8 cellular contexts compared by ENCODE assay signal in the genomic region with DNA sequence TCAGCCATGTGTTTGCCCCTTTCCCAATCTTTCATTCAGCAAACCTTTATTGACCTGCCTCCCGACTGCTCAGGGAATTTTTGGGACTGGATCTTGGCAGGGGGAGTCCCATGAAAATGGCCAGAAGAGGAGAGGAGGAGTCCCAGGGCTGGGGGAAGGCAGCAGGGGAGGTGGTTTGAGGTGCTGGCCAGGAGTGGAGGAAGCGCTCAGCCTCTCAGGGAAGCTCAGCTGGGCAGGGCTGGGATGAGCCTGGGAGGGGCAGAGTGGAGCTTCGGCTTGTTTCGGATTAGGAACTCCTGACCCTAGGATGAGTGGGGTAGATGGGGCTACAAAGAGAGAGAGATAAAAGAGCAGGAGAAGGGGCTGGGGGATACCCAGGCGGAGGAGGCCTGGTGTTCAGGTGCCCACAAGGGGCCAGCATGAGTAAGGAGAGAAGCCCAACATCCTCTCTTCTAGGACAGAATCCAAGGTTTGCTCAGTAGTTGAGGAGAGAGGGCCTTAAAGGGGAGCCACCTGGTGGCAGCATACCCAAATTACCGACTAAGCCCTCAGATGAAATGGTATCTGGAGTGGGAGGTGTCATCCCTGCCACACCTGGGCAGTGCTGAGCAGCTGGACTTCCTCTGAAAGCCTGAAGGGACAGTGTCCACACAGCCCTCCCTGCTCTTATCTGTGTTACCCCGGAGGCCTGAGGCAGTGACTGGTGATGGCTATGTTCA.
A peak's percentile ranks its signal among the peaks of the same experiment; 100 is the strongest.
DNase-seq lines count a peak whose midpoint lies in the region; ATAC-seq and TF ChIP-seq lines count a peak whose summit lies in the region.

No MANE protein-coding gene starts in this region.

- H3K4me3 ChIP-seq in HEK293 (ENCODE audit: low read depth, low read length) = no peak overlapping the region
- no peak overlapping the region for H3K4me3 ChIP-seq in Peyer's patch
- H3K4me3 ChIP-seq in fibroblast of lung (replicated peaks in 1 of 4; ENCODE audit: control extremely low read depth in 1 of 4, insufficient read depth in 1 of 4, low read depth in 3 of 4, low read length in 4 of 4) = no peak overlapping the region
- H3K4me3 ChIP-seq in gastroesophageal sphincter = no peak overlapping the region

- no peak overlapping the region for H2AFZ ChIP-seq in fibroblast of lung (ENCODE audit: low read length)

- H3K27me3 Mint-ChIP-seq in stimulated activated naive B cell treated with anti-CD40 and anti-IgM and Interleukin-4, amounts not matched to agents 10 μg/mL and 1 μg/mL and 100 μg/mL, for 72 hours = peaks cover 35 to 52% of the 10 kb centered on the region in 2 donors

- H4K20me1 ChIP-seq in fibroblast of lung (ENCODE audit: control insufficient read depth, extremely low read depth, insufficient read depth, low read length) = no peaks in the 10 kb centered on the region

- 57 to 87% methylated on average over 2 to 3 of the region's 7 CpGs for WGBS in gastroesophageal sphincter (ENCODE audit: low coverage in 1 of 2), 2 donors

- H3K36me3 Mint-ChIP-seq in stimulated activated naive B cell treated with anti-CD40 and anti-IgM and Interleukin-4, amounts not matched to agents 10 μg/mL and 1 μg/mL and 100 μg/mL, for 72 hours = peaks cover 0 to 2% of the 10 kb centered on the region in 2 donors

- H3K79me2 ChIP-seq in fibroblast of lung (ENCODE audit: control insufficient read depth, insufficient read depth, low read length) = no peaks in the 10 kb centered on the region

- H3K27ac Mint-ChIP-seq in stimulated activated naive B cell treated with anti-CD40 and anti-IgM and Interleukin-4, amounts not matched to agents 10 μg/mL and 1 μg/mL and 100 μg/mL, for 72 hours = no peak overlapping the region

- H3K9me3 ChIP-seq in HEK293 (ENCODE audit: control insufficient read depth, insufficient read depth, low read depth, low read length) = no peaks in the 10 kb centered on the region
- no peaks in the 10 kb centered on the region for H3K9me3 ChIP-seq in Peyer's patch
- H3K9me3 ChIP-seq in fibroblast of lung (ENCODE audit: control insufficient read depth, insufficient read depth, low read depth, low read length) = no peaks in the 10 kb centered on the region
- H3K9me3 ChIP-seq in gastroesophageal sphincter = no peaks in the 10 kb centered on the region

- TF ChIP-seq POLR2A in Peyer's patch (IDR thresholded peaks at IDR 0.05) = no peak
- TF ChIP-seq POLR2A in gastroesophageal sphincter (IDR thresholded peaks at IDR 0.05) = no peak

- POLR2A ChIA-PET in HEK293 (lab: Yijun Ruan, JAX) = no interaction called here

- CTCF ChIA-PET in HEK293 (lab: Yijun Ruan, JAX) = interaction anchor here (0.6 to 2.4 kb wide), 7 partner anchors 12 to 765 kb away, joined by 3 to 5 read pairs (median 4); no protein-coding TSS in a partner anchor

- H3K4me2 ChIP-seq in fibroblast of lung (ENCODE audit: extremely low read depth, insufficient read depth, low read length) = no peak overlapping the region

- H3K4me3 Mint-ChIP-seq in stimulated activated naive B cell treated with anti-CD40 and anti-IgM and Interleukin-4, amounts not matched to agents 10 μg/mL and 1 μg/mL and 100 μg/mL, for 72 hours = no peak overlapping the region

- TF ChIP-seq CTCF in HEK293 (tag by site-specific recombination; IDR thresholded peaks at IDR 0.05) = peak; percentile 58
- peak in 4 of 6 experiments; percentile 10 to 32 (median 28) for TF ChIP-seq CTCF in Peyer's patch (IDR thresholded peaks at IDR 0.05)
- peak; percentile 22 to 47 for TF ChIP-seq CTCF in fibroblast of lung (conservative IDR thresholded peaks at IDR 0.05 in 1 of 2, IDR thresholded peaks at IDR 0.05 in 1 of 2; ENCODE audit: low read depth in 1 of 2, low read length in 2 of 2)
- TF ChIP-seq CTCF in gastroesophageal sphincter (IDR thresholded peaks at IDR 0.05) = peak in 1 of 4 experiments; percentile 8

- H3K4me1 Mint-ChIP-seq in stimulated activated naive B cell treated with anti-CD40 and anti-IgM and Interleukin-4, amounts not matched to agents 10 μg/mL and 1 μg/mL and 100 μg/mL, for 72 hours = no peaks in the 10 kb centered on the region

- H3K27ac ChIP-seq in HEK293 (ENCODE audit: extremely low read depth, low read depth, low read length) (no peak overlapping the region), Peyer's patch (no peak overlapping the region), fibroblast of lung (ENCODE audit: insufficient read depth, low read length) (no peak overlapping the region), gastroesophageal sphincter (no peak overlapping the region)

- no peaks in the 10 kb centered on the region for H3K9me3 Mint-ChIP-seq in stimulated activated naive B cell treated with anti-CD40 and anti-IgM and Interleukin-4, amounts not matched to agents 10 μg/mL and 1 μg/mL and 100 μg/mL, for 72 hours

- ATAC-seq in stimulated activated naive B cell treated with anti-CD40 and anti-IgM and Interleukin-4, amounts not matched to agents 10 μg/mL and 1 μg/mL and 100 μg/mL, for 72 hours (replicated peaks) = peak; percentile 56 to 64
- ATAC-seq in GM19463 (IDR thresholded peaks at IDR 0.05; ENCODE audit: unreplicated experiment) (no peak), GM19455 (IDR thresholded peaks at IDR 0.05; ENCODE audit: unreplicated experiment) (no peak), gastroesophageal sphincter (no peak)

- peak; percentile 12 for DNase-seq in DMS79 (lab: John Stamatoyannopoulos, UW)
- DNase-seq in Peyer's patch = peak in 1 of 3 donors; percentile 49
- DNase-seq in fibroblast of lung (ENCODE audit: low read depth in 2 of 2) = peak; percentile 7 to 29
- DNase-seq in stimulated activated naive B cell treated with anti-CD40 and anti-IgM and Interleukin-4, amounts not matched to agents 10 μg/mL and 1 μg/mL and 100 μg/mL, for 72 hours = no peak

- no peak overlapping the region for H3K9ac ChIP-seq in fibroblast of lung (ENCODE audit: insufficient read depth, low read length)

- no peaks in the 10 kb centered on the region for H3K4me1 ChIP-seq in HEK293 (ENCODE audit: control insufficient read depth, insufficient read depth, low read length)
- H3K4me1 ChIP-seq in Peyer's patch = peaks cover 0 to 3% (median 0%) of the 10 kb centered on the region in 4 donors
- H3K4me1 ChIP-seq in fibroblast of lung (ENCODE audit: control insufficient read depth, extremely low read depth, insufficient read depth, low read length) = no peaks in the 10 kb centered on the region
- peaks cover 0 to 6% (median under 1%) of the 10 kb centered on the region in 3 donors for H3K4me1 ChIP-seq in gastroesophageal sphincter

- H3K27me3 ChIP-seq in Peyer's patch = no peaks in the 10 kb centered on the region
- peaks cover 22% of the 10 kb centered on the region for H3K27me3 ChIP-seq in fibroblast of lung (ENCODE audit: control insufficient read depth, insufficient read depth, low read length)
- H3K27me3 ChIP-seq in gastroesophageal sphincter = peaks cover 62% of the 10 kb centered on the region

- no peak for TF ChIP-seq EP300 in gastroesophageal sphincter (IDR thresholded peaks at IDR 0.05)

- no peaks in the 10 kb centered on the region for H3K36me3 ChIP-seq in HEK293 (ENCODE audit: control insufficient read depth in 2 of 2, insufficient read depth in 1 of 2, low read length in 2 of 2)
- no peaks in the 10 kb centered on the region for H3K36me3 ChIP-seq in Peyer's patch
- H3K36me3 ChIP-seq in fibroblast of lung (ENCODE audit: control insufficient read depth, insufficient read depth, low read length) = no peaks in the 10 kb centered on the region
- H3K36me3 ChIP-seq in gastroesophageal sphincter = no peaks in the 10 kb centered on the region

TF ChIP-seq in HEK293, 187 proteins besides CTCF, POLR2A, EP300 and RAD21:
- no peak for TF ChIP-seq ZNF600 (tag by site-specific recombination; IDR thresholded peaks at IDR 0.05)
- TF ChIP-seq, protein P1, sequence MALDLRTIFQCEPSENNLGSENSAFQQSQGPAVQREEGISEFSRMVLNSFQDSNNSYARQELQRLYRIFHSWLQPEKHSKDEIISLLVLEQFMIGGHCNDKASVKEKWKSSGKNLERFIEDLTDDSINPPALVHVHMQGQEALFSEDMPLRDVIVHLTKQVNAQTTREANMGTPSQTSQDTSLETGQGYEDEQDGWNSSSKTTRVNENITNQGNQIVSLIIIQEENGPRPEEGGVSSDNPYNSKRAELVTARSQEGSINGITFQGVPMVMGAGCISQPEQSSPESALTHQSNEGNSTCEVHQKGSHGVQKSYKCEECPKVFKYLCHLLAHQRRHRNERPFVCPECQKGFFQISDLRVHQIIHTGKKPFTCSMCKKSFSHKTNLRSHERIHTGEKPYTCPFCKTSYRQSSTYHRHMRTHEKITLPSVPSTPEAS (tag by site-specific recombination; IDR thresholded peaks at IDR 0.05) = no peak
- TF ChIP-seq KLF1 (tag by site-specific recombination; IDR thresholded peaks at IDR 0.05) = no peak
- no peak for TF ChIP-seq ZSCAN16 (tag by site-specific recombination; IDR thresholded peaks at IDR 0.05)
- TF ChIP-seq ZBTB7A (tag by site-specific recombination; IDR thresholded peaks at IDR 0.05; ENCODE audit: low read depth) = no peak
- TF ChIP-seq ZNF654 (tag by site-specific recombination; IDR thresholded peaks at IDR 0.05; ENCODE audit: low read depth) = no peak
- no peak for TF ChIP-seq HOXD13 (CRISPR knock-in tag; IDR thresholded peaks at IDR 0.05; ENCODE audit: borderline replicate concordance)
- no peak for TF ChIP-seq PRDM1 (tag by site-specific recombination; IDR thresholded peaks at IDR 0.05)
- TF ChIP-seq ZNF132 (tag by site-specific recombination; IDR thresholded peaks at IDR 0.05; ENCODE audit: borderline replicate concordance) = no peak
- TF ChIP-seq ZNF510 (tag by site-specific recombination; IDR thresholded peaks at IDR 0.05; ENCODE audit: insufficient replicate concordance) = no peak

Comparison
In these comparisons a context has a peak if more than half of its experiments do, and no peak if none do; other contexts are left out.
1. ATAC-seq: peak in stimulated activated naive B cell treated with anti-CD40 and anti-IgM and Interleukin-4, amounts not matched to agents 10 μg/mL and 1 μg/mL and 100 μg/mL, for 72 hours (2 of 2); none in GM19463 (single experiment), GM19455 (single experiment) and gastroesophageal sphincter (single experiment).